9 cellular contexts compared by ENCODE assay signal in genomic region chr7:140674356-140674800, GRCh38. TPM values are rescaled to one million over a fixed set of nuclear protein-coding genes. Genes with fewer than 3 reads are reported as not detected.
A peak's percentile ranks its signal among the peaks of the same experiment; 100 is the strongest.
DNase-seq lines count a peak whose midpoint lies in the region; ATAC-seq and TF ChIP-seq lines count a peak whose summit lies in the region.
"Had no signal": no experiment of that assay in that cellular context is flagged by ENCODE, and none has a peak within 500 bp of the region (broad histone marks: within the 10 kb centered on the region; RNA-seq: fewer than 3 reads in every experiment).

No MANE protein-coding gene starts in this region.

- H3K36me3 ChIP-seq in CD4-positive, alpha-beta memory T cell (ENCODE audit: insufficient read depth, low read length): peaks cover 4% of the 10 kb centered on the region
- H3K36me3 ChIP-seq in gastroesophageal sphincter (peaks cover 0 to 32% of the 10 kb centered on the region in 2 donors), right lobe of liver (no peaks in the 10 kb centered on the region)
- H3K36me3 ChIP-seq: adrenal gland had no signal

- H3K27ac ChIP-seq in CD4-positive, alpha-beta memory T cell (ENCODE audit: low read depth, low read length): no peak overlapping the region
- H3K27ac ChIP-seq in gastroesophageal sphincter (peak overlapping the region in 3 of 4 donors; percentile 86 to 90 (median 87)), right lobe of liver (no peak overlapping the region)

- peak overlapping the region; percentile 72 to 95 (median 86) for H3K4me3 Mint-ChIP-seq in CD4-positive, alpha-beta memory T cell

- no peaks in the 10 kb centered on the region for H3K9me3 ChIP-seq in CD4-positive, alpha-beta memory T cell (ENCODE audit: control insufficient read depth in 1 of 2, low read length in 2 of 2)
- H3K9me3 ChIP-seq in gastroesophageal sphincter: no peaks in the 10 kb centered on the region
- no peaks in the 10 kb centered on the region for H3K9me3 ChIP-seq in right lobe of liver
- H3K9me3 ChIP-seq: adrenal gland had no signal

- CTCF ChIA-PET in CD4-positive, alpha-beta memory T cell (lab: Charles Lee; ENCODE audit: partially characterized antibody): interaction anchor here (0.9 to 1.8 kb wide), 6 partner anchors 10 to 341 kb away, joined by 3 to 6 read pairs (median 4); partner anchors contain the start of gene MRPS33

- ATAC-seq in GM19455 (IDR thresholded peaks at IDR 0.05; ENCODE audit: unreplicated experiment): peak; percentile 28
- ATAC-seq in gastroesophageal sphincter: no peak
- no peak for ATAC-seq in right lobe of liver

- TF ChIP-seq POLR2A in gastroesophageal sphincter (IDR thresholded peaks at IDR 0.05) (no peak), right lobe of liver (IDR thresholded peaks at IDR 0.05) (no peak)

- no peak for TF ChIP-seq EP300 in gastroesophageal sphincter (IDR thresholded peaks at IDR 0.05)

- H3K27ac Mint-ChIP-seq in CD4-positive, alpha-beta memory T cell: peak overlapping the region; percentile 82 to 94 (median 92)

- H3K4me1 Mint-ChIP-seq in CD4-positive, alpha-beta memory T cell: peaks cover 17 to 42% (median 22%) of the 10 kb centered on the region in 4 donors

- POLR2A ChIA-PET in CD4-positive, alpha-beta memory T cell (lab: Charles Lee; ENCODE audit: partially characterized antibody): interaction anchor here (0.6 to 3.6 kb wide), 5 partner anchors 22 to 1640 kb away, joined by 3 to 57 read pairs (median 13); partner anchors contain the start of gene NDUFB2

- no peak for DNase-seq in CD4-positive, alpha-beta memory T cell
- DNase-seq in NCI-H345 treated with DMSO at 0.1 percent for 48 hours (lab: John Stamatoyannopoulos, UW; ENCODE audit: unreplicated experiment) (peak; percentile 11), Kasumi-1 (lab: John Stamatoyannopoulos, UW) (no peak), GM03348 (ENCODE audit: low spot score) (no peak), foreskin melanocyte (no peak), right lobe of liver (no peak)

- TF ChIP-seq CTCF in gastroesophageal sphincter (IDR thresholded peaks at IDR 0.05) (no peak), right lobe of liver (IDR thresholded peaks at IDR 0.05) (no peak)

- H3K27me3 ChIP-seq in CD4-positive, alpha-beta memory T cell (ENCODE audit: insufficient read depth, low read length): no peaks in the 10 kb centered on the region
- no peaks in the 10 kb centered on the region for H3K27me3 ChIP-seq in gastroesophageal sphincter
- no peaks in the 10 kb centered on the region for H3K27me3 ChIP-seq in right lobe of liver
- H3K27me3 ChIP-seq: adrenal gland had no signal

- WGBS in gastroesophageal sphincter (ENCODE audit: low coverage in 1 of 2), 2 donors: 83% methylated on average over 5 of the region's 5 CpGs; no CpG with 5 or more reads in 1 of the 2 donors
- 81% methylated on average over 5 of the region's 5 CpGs for WGBS in right lobe of liver (ENCODE audit: insufficient coverage, low coverage, low lambda C conversion rate, missing lambda C conversion rate)

- no peaks in the 10 kb centered on the region for H3K9me3 Mint-ChIP-seq in CD4-positive, alpha-beta memory T cell

- peaks cover 25 to 30% of the 10 kb centered on the region in 2 donors for H3K36me3 Mint-ChIP-seq in CD4-positive, alpha-beta memory T cell

- H3K4me1 ChIP-seq in CD4-positive, alpha-beta memory T cell (ENCODE audit: insufficient read depth, low read length): peaks cover 28% of the 10 kb centered on the region
- peaks cover 0 to 47% (median 5%) of the 10 kb centered on the region in 3 donors for H3K4me1 ChIP-seq in gastroesophageal sphincter
- H3K4me1 ChIP-seq in right lobe of liver: peaks cover 0 to 10% (median 0%) of the 10 kb centered on the region in 4 donors

- intact Hi-C loops in CD4-positive, alpha-beta memory T cell (cut with micrococcal nuclease): loop anchor here (10.0 kb wide), 1 partner anchor 1330 kb away; the partner anchor contains the start of gene FMC1
- intact Hi-C loops in right lobe of liver (cut with DNase I): no loop called here

- H3K27me3 Mint-ChIP-seq in CD4-positive, alpha-beta memory T cell: no peaks in the 10 kb centered on the region

- no peak overlapping the region for H3K4me3 ChIP-seq in CD4-positive, alpha-beta memory T cell (ENCODE audit: low read length in 2 of 2)
- H3K4me3 ChIP-seq in gastroesophageal sphincter (no peak overlapping the region), right lobe of liver (no peak overlapping the region)

RNA-seq across cellular contexts. Expression of gene ADCK2, which starts 1.6 kb away (rescaled TPM):
- total RNA-seq in CD4-positive, alpha-beta memory T cell: 10 to 100 TPM; 18.6 to 19.2 TPM
- 10 to 100 TPM; 24.9 to 36.0 TPM for polyA plus RNA-seq in CD4-positive, alpha-beta memory T cell
- total RNA-seq in gastroesophageal sphincter: 10 to 100 TPM; 14.5 to 33.4 (median 22.4) TPM
- total RNA-seq in right lobe of liver: 10 to 100 TPM in 3 of 6 experiments, 1 to 10 TPM in 3; 7.8 to 13.9 (median 10.2) TPM

RNA-seq across cellular contexts. Expression of gene NDUFB2, which starts 22.1 kb away (rescaled TPM):
- total RNA-seq in CD4-positive, alpha-beta memory T cell: 10 to 100 TPM; 94.4 to 98.6 TPM
- 100 to 1,000 TPM; 410 to 639 TPM for polyA plus RNA-seq in CD4-positive, alpha-beta memory T cell
- total RNA-seq in gastroesophageal sphincter (100 to 1,000 TPM; 187 to 472 (median 345) TPM), right lobe of liver (100 to 1,000 TPM; 114 to 235 (median 134) TPM)

RNA-seq across cellular contexts. Expression of gene DENND2A, which starts 33.8 kb away (rescaled TPM):
- not detected for total RNA-seq in CD4-positive, alpha-beta memory T cell
- not detected for polyA plus RNA-seq in CD4-positive, alpha-beta memory T cell
- total RNA-seq in gastroesophageal sphincter: 10 to 100 TPM; 25.2 to 83.5 (median 46.5) TPM
- total RNA-seq in right lobe of liver: 1 to 10 TPM; 1.4 to 3.6 (median 2.4) TPM

Comparison
In these comparisons a context has a peak if more than half of its experiments do, and no peak if none do; other contexts are left out.
1. H3K27ac ChIP-seq: peak in gastroesophageal sphincter (3 of 4); none in CD4-positive, alpha-beta memory T cell (single experiment) and right lobe of liver (0 of 3).
2. RNA of gene DENND2A, which starts 33.8 kb away (total RNA-seq): 25.2 to 83.5 TPM in gastroesophageal sphincter; 1.4 to 3.6 TPM in right lobe of liver and not detected in CD4-positive, alpha-beta memory T cell; every median in the first group is over 4 times any median in the second.